In genomic region chr11:76667856-76668255, GRCh38 we compare ENCODE assay signal across 12 cellular contexts. TPM values are rescaled to one million over a fixed set of nuclear protein-coding genes. Genes with fewer than 3 reads are reported as not detected.
DNase-seq lines count a peak whose midpoint lies in the region; ATAC-seq and TF ChIP-seq lines count a peak whose summit lies in the region.
"Had no signal": no experiment of that assay in that cellular context is flagged by ENCODE, and none has a peak within 500 bp of the region (broad histone marks: within the 10 kb centered on the region; RNA-seq: fewer than 3 reads in every experiment).

No MANE protein-coding gene starts in this region.

- H3T11ph ChIP-seq in H9 (ENCODE audit: low read length) = no peak overlapping the region

- no peak overlapping the region for H3K4ac ChIP-seq in H9 (ENCODE audit: low read depth, low read length)

- peaks cover 14 to 45% of the 10 kb centered on the region in 2 experiments for H3K4me1 Mint-ChIP-seq in H9
- H3K4me1 Mint-ChIP-seq in stimulated activated naive CD8-positive, alpha-beta T cell treated with anti-CD3 and anti-CD28 coated beads, Interleukin-15, Interleukin-2, amounts not matched to agents 100 ng/mL and 50 ng/mL, for 24 hours (ENCODE audit: low read depth) = peaks cover 66% of the 10 kb centered on the region

- H3K18ac ChIP-seq in H9 (ENCODE audit: insufficient read length, low read depth, low read length) = no peak overlapping the region

- H3K9ac ChIP-seq in H9 (ENCODE audit: extremely low read depth, insufficient read length, low read length) = no peak overlapping the region

- no peak overlapping the region for H2BK12ac ChIP-seq in H9 (ENCODE audit: insufficient read length, low read depth, low read length)

- H3K36me3 ChIP-seq in adrenal gland (replicated peaks in 1 of 2) = peaks cover 0 to 10% of the 10 kb centered on the region in 2 donors
- H3K36me3 ChIP-seq: MG63, pancreas had no signal

- H3K4me3 Mint-ChIP-seq in H9 = no peak overlapping the region
- H3K4me3 Mint-ChIP-seq in stimulated activated naive CD8-positive, alpha-beta T cell treated with anti-CD3 and anti-CD28 coated beads, Interleukin-15, Interleukin-2, amounts not matched to agents 100 ng/mL and 50 ng/mL, for 24 hours = peak overlapping the region; percentile 81

- peak overlapping the region in 2 of 4 donors; percentile 12 to 56 for H3K4me3 ChIP-seq in adrenal gland
- H3K4me3 ChIP-seq: MG63 had no signal

- no peak overlapping the region for H3K23ac ChIP-seq in H9 (ENCODE audit: insufficient read length, low read depth, low read length)

- H4K8ac ChIP-seq in H9 (replicated peaks; ENCODE audit: insufficient read length, low read depth, low read length) = no peak overlapping the region

- H4K5ac ChIP-seq in H9 (ENCODE audit: insufficient read length, low read depth, low read length) = no peak overlapping the region

- H3K56ac ChIP-seq in H9 (ENCODE audit: insufficient read length, low read depth, low read length) = no peak overlapping the region

- H2AK5ac ChIP-seq in H9 (ENCODE audit: insufficient read length, low read length) = no peak overlapping the region

- ATAC-seq in HG03097 (IDR thresholded peaks at IDR 0.05; ENCODE audit: low FRiP score, unreplicated experiment) = no peak
- ATAC-seq in HG03045 (IDR thresholded peaks at IDR 0.05; ENCODE audit: unreplicated experiment) = no peak
- ATAC-seq: pancreas had no signal

- H4K20me1 ChIP-seq in H9 (ENCODE audit: control insufficient read depth, insufficient read depth, insufficient read length) = no peaks in the 10 kb centered on the region

- no peaks in the 10 kb centered on the region; the same call in 1 of the 2 replicates for H3K4me1 ChIP-seq in H9 (ENCODE audit: insufficient read depth, low read length)
- peaks cover 0 to 24% of the 10 kb centered on the region in 2 donors for H3K4me1 ChIP-seq in adrenal gland (replicated peaks in 1 of 2)
- H3K4me1 ChIP-seq: pancreas had no signal

- no peak overlapping the region; a peak in 1 of 7 replicates for H3K27ac Mint-ChIP-seq in H9
- H3K27ac Mint-ChIP-seq in stimulated activated naive CD8-positive, alpha-beta T cell treated with anti-CD3 and anti-CD28 coated beads, Interleukin-15, Interleukin-2, amounts not matched to agents 100 ng/mL and 50 ng/mL, for 24 hours = no peak overlapping the region

- intact Hi-C loops in adrenal gland (cut with DNase I) = no loop called here

- no peak overlapping the region for H2BK20ac ChIP-seq in H9 (ENCODE audit: low read depth, low read length, poor library complexity, severe bottlenecking)

- H4K91ac ChIP-seq in H9 (ENCODE audit: insufficient read length, low read depth, low read length) = no peak overlapping the region

- WGBS in H9 (ENCODE audit: extremely low coverage, insufficient read length, low lambda C conversion rate) = no CpG with 5 or more reads among the region's 7 CpGs
- 62 to 80% (median 71%) methylated on average over 5 to 7 of the region's 7 CpGs for WGBS in adrenal gland, 4 donors

- H2BK15ac ChIP-seq in H9 (ENCODE audit: low read depth, low read length) = no peak overlapping the region

- no peak overlapping the region for H3K4me2 ChIP-seq in H9 (ENCODE audit: insufficient read depth, insufficient read length, low read length)

- H3K9me3 ChIP-seq in H9 (ENCODE audit: control insufficient read depth, low read depth, low read length) = no peaks in the 10 kb centered on the region
- no peaks in the 10 kb centered on the region for H3K9me3 ChIP-seq in adrenal gland (replicated peaks in 1 of 3)
- H3K9me3 ChIP-seq: MG63, pancreas had no signal

- TF ChIP-seq POLR2A in adrenal gland (IDR thresholded peaks at IDR 0.05) = no peak

- peak; percentile 20 for DNase-seq in H9
- peak in 2 of 7 donors; percentile 4 to 11 for DNase-seq in adrenal gland
- no peak for DNase-seq in NCI-H69 (lab: John Stamatoyannopoulos, UW)
- no peak for DNase-seq in glomerular visceral epithelial cell (ENCODE audit: extremely low spot score)
- DNase-seq: activated CD8-positive, alpha-beta memory T cell treated with anti-CD3 and anti-CD28 coated beads, Interleukin-2, amount 50 U/mL, for 48 hours; MG63; NCI-H774 had no signal

- no peaks in the 10 kb centered on the region for H3K9me3 Mint-ChIP-seq in H9
- H3K9me3 Mint-ChIP-seq in stimulated activated naive CD8-positive, alpha-beta T cell treated with anti-CD3 and anti-CD28 coated beads, Interleukin-15, Interleukin-2, amounts not matched to agents 100 ng/mL and 50 ng/mL, for 24 hours = no peaks in the 10 kb centered on the region

- no peak for TF ChIP-seq CTCF in H9 (conservative IDR thresholded peaks at IDR 0.05)
- no peak for TF ChIP-seq CTCF in adrenal gland (IDR thresholded peaks at IDR 0.05)

- H3K27me3 ChIP-seq in H9 (ENCODE audit: insufficient read depth, low read length) = peaks cover 2% of the 10 kb centered on the region; the same call in 1 of the 2 replicates
- H3K27me3 ChIP-seq in adrenal gland = peaks cover 4% of the 10 kb centered on the region
- H3K27me3 ChIP-seq in layer of hippocampus (ENCODE audit: control insufficient read depth, insufficient read depth, low read length) = peaks cover 8% of the 10 kb centered on the region

- no peak overlapping the region for H3K14ac ChIP-seq in H9 (ENCODE audit: insufficient read depth, low read length)

- no peak overlapping the region for H2AFZ ChIP-seq in H9 (ENCODE audit: low read length)

- H3K23me2 ChIP-seq in H9 (ENCODE audit: insufficient read length, low read depth, low read length, poor library complexity, severe bottlenecking) = no peaks in the 10 kb centered on the region

- no peaks in the 10 kb centered on the region; a peak in 1 of 7 replicates for H3K36me3 Mint-ChIP-seq in H9 (ENCODE audit: insufficient read depth in 1 of 3, low read depth in 3 of 3)
- peaks cover 8% of the 10 kb centered on the region for H3K36me3 Mint-ChIP-seq in stimulated activated naive CD8-positive, alpha-beta T cell treated with anti-CD3 and anti-CD28 coated beads, Interleukin-15, Interleukin-2, amounts not matched to agents 100 ng/mL and 50 ng/mL, for 24 hours (ENCODE audit: low read depth)

- no peaks in the 10 kb centered on the region for H3K79me1 ChIP-seq in H9 (ENCODE audit: insufficient read depth, low read depth, low read length, poor library complexity, severe bottlenecking)

- no peaks in the 10 kb centered on the region for H3K79me2 ChIP-seq in H9 (ENCODE audit: insufficient read depth, low read length)

- H3K27me3 Mint-ChIP-seq in H9 (ENCODE audit: low read depth) = peaks cover 42% of the 10 kb centered on the region
- peaks cover 29% of the 10 kb centered on the region for H3K27me3 Mint-ChIP-seq in stimulated activated naive CD8-positive, alpha-beta T cell treated with anti-CD3 and anti-CD28 coated beads, Interleukin-15, Interleukin-2, amounts not matched to agents 100 ng/mL and 50 ng/mL, for 24 hours

- H2BK120ac ChIP-seq in H9 (ENCODE audit: low read depth, low read length, poor library complexity, severe bottlenecking) = no peak overlapping the region

- H2BK5ac ChIP-seq in H9 (ENCODE audit: insufficient read length, low read length) = no peak overlapping the region

- H3K27ac ChIP-seq in H9 (ENCODE audit: insufficient read length, low read depth, low read length) (no peak overlapping the region), adrenal gland (peak overlapping the region in 3 of 5 donors; percentile 39 to 90 (median 41)), layer of hippocampus (ENCODE audit: low read depth, low read length) (peak overlapping the region; percentile 4)
- H3K27ac ChIP-seq: pancreas had no signal

RNA-seq across cellular contexts. Expression of gene LRRC32, which starts 2.7 kb away (rescaled TPM):
- 0.46 and 0.59 TPM in 2 replicates for total RNA-seq in H9 (2021)
- total RNA-seq in adrenal gland = 100 to 1,000 TPM in 3 of 8 donors, 10 to 100 TPM in 5; 67.8 to 153 (median 92.6) TPM
- polyA plus RNA-seq in adrenal gland = 100 to 1,000 TPM in 2 of 3 donors, 10 to 100 TPM in 1; 63.7 to 389 (median 302) TPM

Comparison
In these comparisons a context has a peak if more than half of its experiments do, and no peak if none do; other contexts are left out.
1. RNA of gene LRRC32, which starts 2.7 kb away (total RNA-seq): 67.8 to 153 TPM in adrenal gland; 0.46 to 0.59 TPM in H9; every median in the first group is over 10 times any median in the second.